ENCODE assay signal across 12 cellular contexts in the genomic region with DNA sequence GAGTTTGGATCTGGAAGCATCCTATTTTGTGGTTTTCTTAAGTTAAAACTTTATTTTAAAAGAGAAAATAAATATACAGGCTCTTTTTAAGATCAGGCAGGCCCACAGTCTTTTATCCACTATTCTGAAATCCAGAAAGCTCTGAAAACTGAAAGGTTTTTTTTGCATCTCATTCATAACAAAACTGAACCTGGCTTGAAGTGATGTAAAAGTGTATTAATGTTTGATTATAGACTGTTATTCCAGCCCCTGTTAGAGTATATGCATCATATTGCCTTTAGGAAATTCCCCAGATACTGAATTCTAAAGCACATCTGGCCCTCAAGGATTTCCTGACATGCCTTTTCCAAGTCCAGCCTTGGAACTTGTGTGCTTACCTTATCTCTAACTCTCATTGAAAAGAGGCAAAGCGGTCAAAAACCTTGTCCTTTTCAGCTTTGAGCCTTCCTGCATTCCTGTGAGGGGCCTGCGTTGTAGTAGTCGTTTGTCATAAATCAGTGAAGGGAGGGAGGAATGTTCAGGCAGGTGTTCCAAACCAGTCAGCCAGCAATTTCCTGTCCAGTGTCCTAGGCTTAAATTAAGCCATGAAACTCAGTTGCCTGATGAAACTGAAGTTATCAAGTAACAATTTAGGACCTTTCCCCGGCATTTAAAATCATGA.
DNase-seq lines count a peak whose midpoint lies in the region; ATAC-seq and TF ChIP-seq lines count a peak whose summit lies in the region.
"Had no signal": no experiment of that assay in that cellular context is flagged by ENCODE, and none has a peak within 500 bp of the region (broad histone marks: within the 10 kb centered on the region; RNA-seq: fewer than 3 reads in every experiment).

No MANE protein-coding gene starts in this region.

- TF ChIP-seq CTCF in adrenal gland (IDR thresholded peaks at IDR 0.05) (no peak), smooth muscle cell (IDR thresholded peaks at IDR 0.05; ENCODE audit: borderline replicate concordance, insufficient read depth, poor library complexity, severe bottlenecking) (no peak)

- H3K9me3 ChIP-seq in adrenal gland (replicated peaks in 1 of 3) (no peaks in the 10 kb centered on the region), smooth muscle cell (replicated peaks; ENCODE audit: low read depth) (no peaks in the 10 kb centered on the region)

- H3F3A ChIP-seq in smooth muscle cell (ENCODE audit: low read depth) = no peaks in the 10 kb centered on the region

- peaks cover 8% of the 10 kb centered on the region for H4K20me1 ChIP-seq in smooth muscle cell (ENCODE audit: low read depth)

- peak overlapping the region; percentile 37 for H3K4me2 ChIP-seq in smooth muscle cell

- WGBS in adrenal gland, 4 donors = 26 to 36% (median 34%) methylated on average over 4 of the region's 4 CpGs
- 36% methylated on average over 4 of the region's 4 CpGs for WGBS in smooth muscle cell (ENCODE audit: low lambda C conversion rate)

- H3K9ac ChIP-seq in smooth muscle cell (ENCODE audit: low read depth) = no peak overlapping the region

- DNase-seq in adrenal gland (peak in 6 of 7 donors; percentile 16 to 60 (median 38)), iris pigment epithelial cell (ENCODE audit: low read depth) (peak; percentile 18), smooth muscle cell (lab: John Stamatoyannopoulos, UW; ENCODE audit: unreplicated experiment) (no peak), OCI-M2 (lab: John Stamatoyannopoulos, UW; ENCODE audit: unreplicated experiment) (no peak)
- DNase-seq: activated CD8-positive, alpha-beta memory T cell treated with anti-CD3 and anti-CD28 coated beads, Interleukin-2, amount 50 U/mL, for 48 hours; activated naive CD8-positive, alpha-beta T cell treated with anti-CD3 and anti-CD28 coated beads, Interleukin-2, amount 10 ng/mL, durations not matched to agents 7 days and 5 days; natural killer cell; spleen; substantia nigra had no signal

- no peaks in the 10 kb centered on the region for H3K36me3 ChIP-seq in adrenal gland (replicated peaks in 1 of 2)
- no peaks in the 10 kb centered on the region for H3K36me3 ChIP-seq in smooth muscle cell (ENCODE audit: low read depth)

- no peak for TF ChIP-seq POLR2A in adrenal gland (IDR thresholded peaks at IDR 0.05)

- no peaks in the 10 kb centered on the region for H3K79me2 ChIP-seq in smooth muscle cell (ENCODE audit: low read depth)

- intact Hi-C loops in adrenal gland (cut with DNase I) = loop anchor here in 1 of 2 donors (10.0 kb wide), 1 partner anchor 107 kb away; the partner anchor contains the start of gene TLE4

- no peak overlapping the region for H2AFZ ChIP-seq in smooth muscle cell (ENCODE audit: low read depth)

- H3K27ac ChIP-seq in adrenal gland (peak overlapping the region in 4 of 5 donors; percentile 7 to 76 (median 26)), smooth muscle cell (ENCODE audit: low read depth) (peak overlapping the region; percentile 52)
- H3K27ac ChIP-seq: spleen had no signal

- H3K4me1 ChIP-seq in adrenal gland (replicated peaks in 1 of 2) = peaks cover 6 to 28% of the 10 kb centered on the region in 2 donors
- peaks cover 14% of the 10 kb centered on the region for H3K4me1 ChIP-seq in smooth muscle cell (ENCODE audit: low read depth)

- no peak overlapping the region for H3K4me3 ChIP-seq in adrenal gland
- no peak overlapping the region for H3K4me3 ChIP-seq in smooth muscle cell
- H3K4me3 ChIP-seq: spleen had no signal

- no peaks in the 10 kb centered on the region for H3K27me3 ChIP-seq in adrenal gland
- H3K27me3 ChIP-seq in smooth muscle cell (ENCODE audit: low read depth) = no peaks in the 10 kb centered on the region
- H3K27me3 ChIP-seq: spleen had no signal

- ATAC-seq in HG02610 (IDR thresholded peaks at IDR 0.05; ENCODE audit: unreplicated experiment) = peak; percentile 67
- no peak for ATAC-seq in HG02798 (IDR thresholded peaks at IDR 0.05; ENCODE audit: poor library complexity, unreplicated experiment)
- ATAC-seq in GM18519 (IDR thresholded peaks at IDR 0.05; ENCODE audit: low FRiP score, unreplicated experiment) = no peak
- ATAC-seq: natural killer cell had no signal

Comparison
In these comparisons a context has a peak if more than half of its experiments do, and no peak if none do; other contexts are left out.
1. DNase-seq: peak in adrenal gland (6 of 7) and iris pigment epithelial cell (single experiment); none in smooth muscle cell (single experiment) and OCI-M2 (single experiment).